ENCODE assay signal across 29 cellular contexts in the genomic region with DNA sequence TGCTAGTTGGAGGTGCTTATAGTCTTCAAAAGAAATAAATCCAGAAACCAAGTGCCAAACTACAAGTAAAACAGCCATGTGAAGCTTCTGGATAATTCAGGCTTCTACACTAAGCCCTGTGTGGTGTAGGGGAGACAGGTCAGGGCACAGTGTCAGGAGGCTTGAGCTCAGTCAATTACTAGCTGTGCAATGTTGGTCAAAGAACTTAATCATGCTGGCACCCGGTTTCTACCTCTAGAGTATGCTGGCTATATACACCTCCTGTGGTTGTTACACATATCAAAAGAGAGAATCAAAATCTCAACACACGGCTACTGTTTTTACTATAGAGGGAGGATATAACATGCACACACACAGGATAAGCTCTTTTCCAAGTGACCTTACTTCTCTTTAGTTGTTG.
"Had no signal": no experiment of that assay in that cellular context is flagged by ENCODE, and none has a peak within 500 bp of the region (broad histone marks: within the 10 kb centered on the region; RNA-seq: fewer than 3 reads in every experiment).

No MANE protein-coding gene starts in this region.

- FAIRE-seq: colon, endometrium, endothelial cell of umbilical vein, frontal cortex had no signal

- H3K9me3 Mint-ChIP-seq: dendritic cell treated with granulocyte-macrophage colony-stimulating factor and Interleukin-4, amounts not matched to agents 40 ng/mL and 50 ng/mL, for 4 days; endodermal cell had no signal

- H3K9me3 ChIP-seq: colonic mucosa, esophagus muscularis mucosa, esophagus squamous epithelium, gastrocnemius medialis, gastroesophageal sphincter, heart left ventricle had no signal

- H3K4me3 Mint-ChIP-seq: dendritic cell treated with granulocyte-macrophage colony-stimulating factor and Interleukin-4, amounts not matched to agents 40 ng/mL and 50 ng/mL, for 4 days; effector memory CD8-positive, alpha-beta T cell; endodermal cell had no signal

- H3K27me3 Mint-ChIP-seq: dendritic cell treated with granulocyte-macrophage colony-stimulating factor and Interleukin-4, amounts not matched to agents 40 ng/mL and 50 ng/mL, for 4 days; effector memory CD8-positive, alpha-beta T cell had no signal

- H3K4me3 ChIP-seq: colonic mucosa, coronary artery, dorsolateral prefrontal cortex, esophagus muscularis mucosa, esophagus squamous epithelium, gastrocnemius medialis, gastroesophageal sphincter, heart left ventricle, heart right ventricle had no signal

- H3K27ac Mint-ChIP-seq: dendritic cell treated with granulocyte-macrophage colony-stimulating factor and Interleukin-4, amounts not matched to agents 40 ng/mL and 50 ng/mL, for 4 days; effector memory CD8-positive, alpha-beta T cell; endodermal cell had no signal

- ATAC-seq: effector memory CD8-positive, alpha-beta T cell; esophagus mucosa; foreskin keratinocyte; gastrocnemius medialis; gastroesophageal sphincter; heart left ventricle; heart right ventricle had no signal

- H3K36me3 ChIP-seq: colonic mucosa, esophagus muscularis mucosa, esophagus squamous epithelium, gastrocnemius medialis, gastroesophageal sphincter, heart left ventricle, heart right ventricle had no signal

- H3K27me3 ChIP-seq: colonic mucosa, esophagus muscularis mucosa, esophagus squamous epithelium, foreskin keratinocyte, gastrocnemius medialis, gastroesophageal sphincter, heart left ventricle, heart right ventricle had no signal

- H3K27ac ChIP-seq: colonic mucosa, coronary artery, dorsolateral prefrontal cortex, epithelial cell of prostate, esophagus muscularis mucosa, esophagus squamous epithelium, foreskin keratinocyte, gastrocnemius medialis, gastroesophageal sphincter, heart left ventricle, heart right ventricle had no signal

- H3K4me1 ChIP-seq: colonic mucosa, esophagus muscularis mucosa, esophagus squamous epithelium, foreskin keratinocyte, gastrocnemius medialis, gastroesophageal sphincter, heart left ventricle, heart right ventricle had no signal

- DNase-seq: colonic mucosa; cortex of kidney; dermis blood vessel endothelial cell; dorsolateral prefrontal cortex; effector CD4-positive, alpha-beta T cell; effector CD8-positive, alpha-beta T cell; effector memory CD4-positive, alpha-beta T cell; effector memory CD8-positive, alpha-beta T cell; endodermal cell; erythroblast; esophagus squamous epithelium; foreskin fibroblast; foreskin keratinocyte; foreskin melanocyte; gastrocnemius medialis; glutamatergic neuron; head of caudate nucleus; heart left ventricle; heart right ventricle had no signal
